11 cellular contexts compared by ENCODE assay signal in genomic region chrX:153272070-153272469, GRCh38. TPM values are rescaled to one million over a fixed set of nuclear protein-coding genes. Genes with fewer than 3 reads are reported as not detected.
"Had no signal": no experiment of that assay in that cellular context is flagged by ENCODE, and none has a peak within 500 bp of the region (broad histone marks: within the 10 kb centered on the region; RNA-seq: fewer than 3 reads in every experiment).

No MANE protein-coding gene starts in this region.

RNA-seq across cellular contexts. Expression of gene PNMA6F, which starts 49.5 kb away (rescaled TPM):
- total RNA-seq: OCI-LY7, PC-3, PC-9, Peyer's patch, Right ventricle myocardium inferior, Right ventricle myocardium superior, RPMI7951, SJCRH30, SJSA1, SK-MEL-5 had no signal
- polyA plus RNA-seq: SK-N-SH had no signal
